In the genomic region with DNA sequence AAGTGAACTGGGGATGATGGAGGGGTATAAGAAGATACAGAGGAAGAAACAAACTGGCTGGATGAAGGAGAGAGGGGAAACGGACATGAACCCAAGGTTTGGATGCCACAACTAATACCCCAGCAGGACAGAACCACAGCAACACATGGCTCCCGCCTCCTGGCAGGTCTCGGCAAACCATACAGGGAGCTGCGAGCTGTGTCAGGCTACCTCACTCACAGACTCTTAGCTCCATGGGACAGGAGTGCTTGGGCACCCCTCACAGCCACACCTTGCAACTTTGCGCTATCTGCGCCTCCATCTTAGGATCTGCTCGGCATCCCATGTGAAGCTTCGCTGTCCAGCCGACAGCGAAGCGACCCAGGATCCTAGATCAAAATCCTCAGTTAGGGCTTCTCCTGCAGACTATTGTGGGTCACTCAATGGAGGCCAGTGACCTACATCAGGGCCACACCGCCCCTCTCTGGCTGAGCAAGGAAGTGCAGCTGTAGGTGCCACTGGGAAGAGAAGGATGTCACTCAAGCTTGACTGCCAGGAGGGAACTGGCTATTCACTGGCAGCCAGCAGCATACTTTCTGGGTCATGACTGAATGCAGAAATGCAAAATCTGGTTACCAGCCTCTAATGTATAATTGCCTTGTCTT, we compare ENCODE assay signal across 9 cellular contexts.
DNase-seq lines count a peak whose midpoint lies in the region; ATAC-seq and TF ChIP-seq lines count a peak whose summit lies in the region.
"Had no signal": no experiment of that assay in that cellular context is flagged by ENCODE, and none has a peak within 500 bp of the region (broad histone marks: within the 10 kb centered on the region; RNA-seq: fewer than 3 reads in every experiment).

No MANE protein-coding gene starts in this region.

- no peak for TF ChIP-seq POLR2A in body of pancreas (IDR thresholded peaks at IDR 0.05)

- no peaks in the 10 kb centered on the region for H4K20me1 ChIP-seq in OCI-LY1 (ENCODE audit: insufficient read depth, low read length)

- H3K27ac ChIP-seq in OCI-LY1 (ENCODE audit: low read depth, low read length, poor library complexity, severe bottlenecking) (no peak overlapping the region), body of pancreas (no peak overlapping the region)

- H3K27me3 ChIP-seq in OCI-LY1 (ENCODE audit: insufficient read depth, low read length): no peaks in the 10 kb centered on the region
- H3K27me3 ChIP-seq in body of pancreas: no peaks in the 10 kb centered on the region

- H3K9me3 ChIP-seq in OCI-LY1 (ENCODE audit: low read length): no peaks in the 10 kb centered on the region
- H3K9me3 ChIP-seq in body of pancreas: no peaks in the 10 kb centered on the region

- H3K9me2 ChIP-seq in OCI-LY1 (ENCODE audit: low read depth, low read length): no peaks in the 10 kb centered on the region

- no peak overlapping the region for H3K4me3 Mint-ChIP-seq in immature natural killer cell
- H3K4me3 Mint-ChIP-seq: activated naive CD8-positive, alpha-beta T cell had no signal

- H3K36me3 ChIP-seq in OCI-LY1 (ENCODE audit: insufficient read depth, low read length): no peaks in the 10 kb centered on the region
- H3K36me3 ChIP-seq in body of pancreas (replicated peaks in 1 of 2; ENCODE audit: insufficient read depth in 1 of 2, low read depth in 2 of 2): no peaks in the 10 kb centered on the region

- no peaks in the 10 kb centered on the region for H3K36me3 Mint-ChIP-seq in immature natural killer cell
- H3K36me3 Mint-ChIP-seq: activated naive CD8-positive, alpha-beta T cell had no signal

- H3K9ac ChIP-seq in OCI-LY1 (ENCODE audit: low read length): no peak overlapping the region

- H3K4me1 Mint-ChIP-seq in immature natural killer cell: no peaks in the 10 kb centered on the region

- intact Hi-C loops in body of pancreas (cut with DNase I): no loop called here

- WGBS in body of pancreas, 2 donors: 34 to 45% methylated on average over 5 to 12 of the region's 12 CpGs

- no peak overlapping the region for H3K27ac Mint-ChIP-seq in immature natural killer cell
- H3K27ac Mint-ChIP-seq: activated naive CD8-positive, alpha-beta T cell had no signal

- DNase-seq in NCI-H1417 (lab: John Stamatoyannopoulos, UW) (peak; percentile 47 to 69 (median 56)), NCI-H1417 treated with DMSO at 0.1 percent for 48 hours (lab: John Stamatoyannopoulos, UW) (no peak), HS-27A (ENCODE audit: low read depth) (peak; percentile 53), body of pancreas (peak; percentile 43 to 71 (median 56)), immature natural killer cell (peak; percentile 27 to 38 (median 34)), NCI-H226 (no peak)
- peak; percentile 13 for DNase-seq in stimulated activated CD4-positive, alpha-beta T cell treated with anti-CD3 and anti-CD28 coated beads, Interleukin-12 subunit alpha, Interleukin-12 subunit beta, amount 100 ng/mL, for 4 hours

- H3K79me2 ChIP-seq in OCI-LY1 (ENCODE audit: insufficient read depth, low read length): no peaks in the 10 kb centered on the region

- no peak overlapping the region for H3K4me2 ChIP-seq in OCI-LY1 (ENCODE audit: low read length)

- no peak for ATAC-seq in body of pancreas

- TF ChIP-seq CTCF in OCI-LY1 (IDR thresholded peaks at IDR 0.05; ENCODE audit: low read length) (peak; percentile 74), body of pancreas (IDR thresholded peaks at IDR 0.05) (peak; percentile 15 to 68 (median 56))

- no peaks in the 10 kb centered on the region for H3K9me3 Mint-ChIP-seq in immature natural killer cell

- peaks cover 1 to 4% (median 2%) of the 10 kb centered on the region in 3 donors for H3K27me3 Mint-ChIP-seq in immature natural killer cell (ENCODE audit: low read depth in 3 of 3)

- H3F3A ChIP-seq in OCI-LY1 (ENCODE audit: insufficient read depth, low read length): no peaks in the 10 kb centered on the region

- H3K4me3 ChIP-seq in OCI-LY1 (ENCODE audit: low read depth, low read length, poor library complexity, severe bottlenecking) (no peak overlapping the region), body of pancreas (no peak overlapping the region)

- no peak overlapping the region for H2AFZ ChIP-seq in OCI-LY1 (ENCODE audit: low read length)

- H3K4me1 ChIP-seq in OCI-LY1 (ENCODE audit: insufficient read depth, low read length, severe bottlenecking): no peaks in the 10 kb centered on the region
- no peaks in the 10 kb centered on the region for H3K4me1 ChIP-seq in body of pancreas

Comparison
In these comparisons a context has a peak if more than half of its experiments do, and no peak if none do; other contexts are left out.
1. DNase-seq: peak in NCI-H1417 (3 of 3), HS-27A (single experiment), body of pancreas (4 of 4), immature natural killer cell (3 of 3) and stimulated activated CD4-positive, alpha-beta T cell treated with anti-CD3 and anti-CD28 coated beads, Interleukin-12 subunit alpha, Interleukin-12 subunit beta, amount 100 ng/mL, for 4 hours (single experiment); none in NCI-H1417 treated with DMSO at 0.1 percent for 48 hours (single experiment) and NCI-H226 (single experiment).